In the genomic region with DNA sequence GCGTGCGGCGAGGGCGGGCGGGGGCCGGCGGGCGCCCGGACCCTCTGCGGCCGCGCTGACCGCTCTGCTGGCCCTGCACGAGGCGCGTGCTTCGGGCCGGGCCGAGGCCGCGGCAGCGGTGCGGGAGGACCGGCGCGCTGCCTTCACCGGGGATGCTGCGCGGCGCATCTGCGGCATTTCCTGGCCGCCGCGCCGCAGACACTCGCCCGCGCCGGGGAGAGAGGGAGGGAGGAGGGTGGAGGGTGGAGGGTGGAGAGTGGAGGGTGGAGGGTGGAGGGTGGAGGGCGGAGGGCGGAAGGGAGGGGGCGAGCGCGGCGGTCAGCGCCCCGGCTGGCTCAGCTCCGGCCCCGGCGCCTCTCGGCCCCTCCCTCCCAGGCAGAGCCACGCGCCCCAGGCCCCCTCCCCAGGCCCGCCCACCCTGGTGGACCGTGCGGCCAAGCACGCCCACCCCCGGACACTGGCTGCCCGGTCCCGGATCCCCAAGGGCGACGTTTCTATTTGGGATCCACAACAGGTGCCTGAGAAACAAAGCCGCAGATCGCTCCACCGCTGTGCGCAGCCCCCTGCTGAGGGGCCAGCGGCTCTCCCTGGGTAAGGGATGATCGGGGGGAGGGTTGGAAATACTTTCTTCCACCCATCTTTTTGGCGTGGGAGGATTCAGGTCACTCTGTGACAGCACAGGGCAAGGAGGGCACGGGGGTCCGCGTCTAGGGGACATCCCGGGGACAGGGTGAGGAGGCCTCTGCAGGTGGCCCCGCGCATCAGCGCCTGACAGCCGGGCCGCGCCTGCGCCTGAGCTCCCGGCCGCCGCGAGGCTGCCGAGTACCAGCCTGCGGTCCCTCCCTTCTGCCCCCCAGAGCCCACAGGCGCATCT, we compare ENCODE assay signal across 8 cellular contexts.
A peak's percentile ranks its signal among the peaks of the same experiment; 100 is the strongest.
DNase-seq lines count a peak whose midpoint lies in the region; ATAC-seq and TF ChIP-seq lines count a peak whose summit lies in the region.

No MANE protein-coding gene starts in this region.

- H3K27ac ChIP-seq in HUES64 (ENCODE audit: low read depth, low read length) (peak overlapping the region; percentile 85), Panc1 (ENCODE audit: low read length) (peak overlapping the region; percentile 82), gastroesophageal sphincter (peak overlapping the region; percentile 78 to 97 (median 94))

- peak overlapping the region; percentile 83 for H3K9ac ChIP-seq in HUES64 (ENCODE audit: low read depth, low read length)

- peak; percentile 53 to 59 for TF ChIP-seq POLR2A in gastroesophageal sphincter (IDR thresholded peaks at IDR 0.05)

- TF ChIP-seq CTCF in Panc1 (IDR thresholded peaks at IDR 0.05) (peak; percentile 91), gastroesophageal sphincter (IDR thresholded peaks at IDR 0.05) (peak; percentile 45 to 86 (median 68)), type B pancreatic cell (conservative IDR thresholded peaks at IDR 0.05) (peak; percentile 72)

- intact Hi-C loops in Panc1 (cut with micrococcal nuclease; ENCODE audit: unreplicated experiment) = loop anchor here (5.0 kb wide), 1 partner anchor 136 kb away; no protein-coding TSS in a partner anchor

- no peaks in the 10 kb centered on the region for H3K9me3 ChIP-seq in HUES64 (ENCODE audit: insufficient read depth, low read depth, low read length)
- H3K9me3 ChIP-seq in Panc1 (ENCODE audit: control insufficient read depth, insufficient read depth, low read depth, low read length) = no peaks in the 10 kb centered on the region
- no peaks in the 10 kb centered on the region for H3K9me3 ChIP-seq in gastroesophageal sphincter

- H3K27me3 Mint-ChIP-seq in type B pancreatic cell = peaks cover 4% of the 10 kb centered on the region

- DNase-seq in DMS79 treated with DMSO at 0.1 percent for 48 hours (lab: John Stamatoyannopoulos, UW) (peak; percentile 53), Panc1 (ENCODE audit: low read depth, low spot score) (no peak), nucleus accumbens (lab: John Stamatoyannopoulos, UW) (peak in 54 of 56 donors; percentile 42 to 95 (median 77)), type B pancreatic cell (ENCODE audit: extremely low spot score, unreplicated experiment) (peak; percentile 84)
- peak in 3 of 4 experiments; percentile 7 to 24 (median 8) for DNase-seq in activated naive CD4-positive, alpha-beta T cell (lab: John Stamatoyannopoulos, UW)

- H3K4me1 Mint-ChIP-seq in type B pancreatic cell (ENCODE audit: unreplicated experiment) = peaks cover 10% of the 10 kb centered on the region

- no peaks in the 10 kb centered on the region for H3K36me3 Mint-ChIP-seq in type B pancreatic cell

- ATAC-seq in GM21515 (IDR thresholded peaks at IDR 0.05; ENCODE audit: unreplicated experiment) = peak; percentile 83
- ATAC-seq in Panc1 = peak; percentile 94
- ATAC-seq in gastroesophageal sphincter = peak; percentile 85

- CTCF ChIA-PET in Panc1 (lab: Charles Lee) = interaction anchor here (0.5 to 1.0 kb wide), 4 partner anchors 61 to 210 kb away, joined by 3 to 4 read pairs (median 4); no protein-coding TSS in a partner anchor

- H3K27me3 ChIP-seq in HUES64 (ENCODE audit: insufficient read depth, low read length) = no peaks in the 10 kb centered on the region
- no peaks in the 10 kb centered on the region for H3K27me3 ChIP-seq in Panc1 (ENCODE audit: control insufficient read depth, insufficient read depth, low read length)
- no peaks in the 10 kb centered on the region for H3K27me3 ChIP-seq in gastroesophageal sphincter

- peak overlapping the region; percentile 90 for H3K4me3 Mint-ChIP-seq in type B pancreatic cell

- no peak for TF ChIP-seq EP300 in gastroesophageal sphincter (IDR thresholded peaks at IDR 0.05)

- H3K4me1 ChIP-seq in HUES64 (ENCODE audit: insufficient read depth, low read length) (peaks cover 59% of the 10 kb centered on the region), Panc1 (ENCODE audit: control insufficient read depth, insufficient read depth, low read length) (peaks cover 49% of the 10 kb centered on the region), gastroesophageal sphincter (peaks cover 0 to 43% (median 0%) of the 10 kb centered on the region in 3 donors)

- H3K27ac Mint-ChIP-seq in type B pancreatic cell = peak overlapping the region; percentile 80

- POLR2A ChIA-PET in Panc1 (lab: Charles Lee) = interaction anchor here (0.6 to 1.0 kb wide), 4 partner anchors 95 to 398 kb away, joined by 3 to 5 read pairs (median 3); no protein-coding TSS in a partner anchor

- in situ Hi-C loops in Panc1 (cut with HindIII; ENCODE audit: low pct_unique_long_range_greater_than_20kb, low sequenced_read_pairs) = no loop called here

- H3K9me3 Mint-ChIP-seq in type B pancreatic cell = no peaks in the 10 kb centered on the region

- WGBS in HUES64 = under 1% methylated on average over 75 of the region's 87 CpGs
- 0% methylated on average over 8 of the region's 87 CpGs; no CpG with 5 or more reads in 1 of the 2 donors for WGBS in gastroesophageal sphincter (ENCODE audit: low coverage in 1 of 2), 2 donors

- no peaks in the 10 kb centered on the region for H3K36me3 ChIP-seq in HUES64 (ENCODE audit: insufficient read depth, low read length)
- no peaks in the 10 kb centered on the region for H3K36me3 ChIP-seq in Panc1 (ENCODE audit: control insufficient read depth, insufficient read depth, low read length)
- no peaks in the 10 kb centered on the region for H3K36me3 ChIP-seq in gastroesophageal sphincter

- BruUV-seq in Panc1 (replicated peaks; lab: Mats Ljungman, UMichigan) = TSS peak; percentile 65

- H3K4me3 ChIP-seq in HUES64 (ENCODE audit: low read length) = peak overlapping the region; percentile 88
- peak overlapping the region; percentile 80 to 99 for H3K4me3 ChIP-seq in Panc1 (ENCODE audit: low read depth in 2 of 2, low read length in 2 of 2)
- H3K4me3 ChIP-seq in gastroesophageal sphincter = peak overlapping the region; percentile 88 to 93
